ENCODE assay signal across 21 cellular contexts in the genomic region with DNA sequence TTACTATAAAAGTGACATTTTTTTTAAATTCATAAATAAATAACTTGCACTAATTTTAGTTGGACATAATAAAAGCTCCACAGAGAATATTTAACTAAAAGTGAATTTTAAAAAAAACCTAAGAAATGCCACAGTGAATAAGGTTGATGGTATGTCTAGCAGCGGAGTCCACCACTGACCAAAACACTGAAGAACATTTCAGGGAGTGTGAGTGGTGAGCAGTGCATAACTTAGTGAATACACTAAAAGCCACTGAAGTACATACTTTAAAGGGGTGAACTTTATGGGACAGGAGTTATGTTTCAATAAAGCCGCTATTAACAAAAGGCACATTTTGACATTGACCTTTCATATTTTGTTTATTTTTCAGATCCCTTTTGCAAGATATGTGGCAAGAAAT. TPM values are rescaled to one million over a fixed set of nuclear protein-coding genes. Genes with fewer than 3 reads are reported as not detected.
A peak's percentile ranks its signal among the peaks of the same experiment; 100 is the strongest.
DNase-seq lines count a peak whose midpoint lies in the region; ATAC-seq and TF ChIP-seq lines count a peak whose summit lies in the region.
"Had no signal": no experiment of that assay in that cellular context is flagged by ENCODE, and none has a peak within 500 bp of the region (broad histone marks: within the 10 kb centered on the region; RNA-seq: fewer than 3 reads in every experiment).

No MANE protein-coding gene starts in this region.

- peaks cover 28% of the 10 kb centered on the region for H3K36me3 Mint-ChIP-seq in activated naive CD4-positive, alpha-beta T cell treated with anti-CD3 and anti-CD28 coated beads, Interleukin-2, amount 10 ng/mL, durations not matched to agents 7 days and 5 days

- H3K9me3 Mint-ChIP-seq in activated naive CD4-positive, alpha-beta T cell treated with anti-CD3 and anti-CD28 coated beads, Interleukin-2, amount 10 ng/mL, durations not matched to agents 7 days and 5 days = no peaks in the 10 kb centered on the region
- H3K9me3 Mint-ChIP-seq: activated CD4-positive, alpha-beta T cell treated with anti-CD3 and anti-CD28 coated beads, Interleukin-2, amount 10 ng/mL, durations not matched to agents 24 days and 14 days; activated naive CD8-positive, alpha-beta T cell treated with anti-CD3 and anti-CD28 coated beads, Interleukin-2, amount 10 ng/mL, durations not matched to agents 7 days and 5 days; CD14-positive monocyte; natural killer cell treated with Interleukin-12 subunit alpha and Interleukin-12 subunit beta and Interleukin-15 and Interleukin-18, amount 100 ng/mL, for 72 hours had no signal

- H3K27me3 Mint-ChIP-seq in activated naive CD4-positive, alpha-beta T cell treated with anti-CD3 and anti-CD28 coated beads, Interleukin-2, amount 10 ng/mL, durations not matched to agents 7 days and 5 days = no peaks in the 10 kb centered on the region
- H3K27me3 Mint-ChIP-seq: activated CD4-positive, alpha-beta T cell treated with anti-CD3 and anti-CD28 coated beads, Interleukin-2, amount 10 ng/mL, durations not matched to agents 24 days and 14 days; activated naive CD8-positive, alpha-beta T cell treated with anti-CD3 and anti-CD28 coated beads, Interleukin-2, amount 10 ng/mL, durations not matched to agents 7 days and 5 days; natural killer cell treated with Interleukin-12 subunit alpha and Interleukin-12 subunit beta and Interleukin-15 and Interleukin-18, amount 100 ng/mL, for 72 hours had no signal

- H3K4me3 Mint-ChIP-seq in activated naive CD4-positive, alpha-beta T cell treated with anti-CD3 and anti-CD28 coated beads, Interleukin-2, amount 10 ng/mL, durations not matched to agents 7 days and 5 days = no peak overlapping the region
- H3K4me3 Mint-ChIP-seq: activated CD4-positive, alpha-beta T cell treated with anti-CD3 and anti-CD28 coated beads, Interleukin-2, amount 10 ng/mL, durations not matched to agents 24 days and 14 days; activated naive CD8-positive, alpha-beta T cell treated with anti-CD3 and anti-CD28 coated beads, Interleukin-2, amount 10 ng/mL, durations not matched to agents 7 days and 5 days; CD14-positive monocyte; natural killer cell treated with Interleukin-12 subunit alpha and Interleukin-12 subunit beta and Interleukin-15 and Interleukin-18, amount 100 ng/mL, for 72 hours had no signal

- no peaks in the 10 kb centered on the region for H3K27me3 ChIP-seq in upper lobe of left lung
- H3K27me3 ChIP-seq: tibial artery had no signal

- H3K4me1 ChIP-seq in upper lobe of left lung = no peaks in the 10 kb centered on the region
- H3K4me1 ChIP-seq: tibial artery had no signal

- TF ChIP-seq CTCF in fibroblast of villous mesenchyme (IDR thresholded peaks at IDR 0.05; ENCODE audit: insufficient read depth, low read depth, low read length) = no peak
- TF ChIP-seq CTCF in upper lobe of left lung (IDR thresholded peaks at IDR 0.05) = no peak

- DNase-seq in ELR (ENCODE audit: low read depth) = peak; percentile 51
- DNase-seq in amniotic stem cell (lab: John Stamatoyannopoulos, UW) = peak; percentile 46
- DNase-seq in fibroblast of villous mesenchyme (ENCODE audit: low read depth) = peak; percentile 51
- DNase-seq in upper lobe of left lung = no peak
- DNase-seq in activated naive CD4-positive, alpha-beta T cell treated with anti-CD3 and anti-CD28 coated beads, Interleukin-2, amount 10 ng/mL, durations not matched to agents 7 days and 5 days = no peak
- DNase-seq in amygdala (lab: John Stamatoyannopoulos, UW) = no peak
- DNase-seq: activated CD4-positive, alpha-beta T cell treated with anti-CD3 and anti-CD28 coated beads, Interleukin-2, amount 10 ng/mL, durations not matched to agents 24 days and 14 days; activated naive CD8-positive, alpha-beta T cell treated with anti-CD3 and anti-CD28 coated beads, Interleukin-2, amount 10 ng/mL, durations not matched to agents 7 days and 5 days; central memory CD4-positive, alpha-beta T cell; Kasumi-1; left colon; NCI-H1105 treated with DMSO at 0.1 percent for 48 hours; NCI-H510A; stimulated activated naive CD4-positive, alpha-beta T cell; T-helper 2 cell; tibial artery had no signal

- H3K36me3 ChIP-seq in upper lobe of left lung = peaks cover 13 to 95% (median 57%) of the 10 kb centered on the region in 4 donors

- no peak overlapping the region for H3K4me3 ChIP-seq in fibroblast of villous mesenchyme (ENCODE audit: low read depth, low read length)
- no peak overlapping the region for H3K4me3 ChIP-seq in upper lobe of left lung
- H3K4me3 ChIP-seq: SK-N-MC, tibial artery had no signal

- WGBS in upper lobe of left lung, 2 donors = 87 to 95% methylated on average over 2 of the region's 2 CpGs

- TF ChIP-seq EP300 in upper lobe of left lung (IDR thresholded peaks at IDR 0.05) = no peak

- CTCF ChIA-PET in activated naive CD4-positive, alpha-beta T cell treated with anti-CD3 and anti-CD28 coated beads, Interleukin-2, amount 10 ng/mL, durations not matched to agents 7 days and 5 days (lab: Charles Lee) = interaction anchor here (0.6 kb wide), 1 partner anchor 18 kb away, joined by 3 read pairs; no protein-coding TSS in a partner anchor

- TF ChIP-seq POLR2A in upper lobe of left lung (IDR thresholded peaks at IDR 0.05) = no peak

- no peaks in the 10 kb centered on the region for H3K9me3 ChIP-seq in upper lobe of left lung
- H3K9me3 ChIP-seq: tibial artery had no signal

- H3K27ac ChIP-seq in upper lobe of left lung = no peak overlapping the region
- H3K27ac ChIP-seq: SK-N-MC, tibial artery had no signal

- no peak overlapping the region for H3K27ac Mint-ChIP-seq in activated naive CD4-positive, alpha-beta T cell treated with anti-CD3 and anti-CD28 coated beads, Interleukin-2, amount 10 ng/mL, durations not matched to agents 7 days and 5 days
- H3K27ac Mint-ChIP-seq: activated CD4-positive, alpha-beta T cell treated with anti-CD3 and anti-CD28 coated beads, Interleukin-2, amount 10 ng/mL, durations not matched to agents 24 days and 14 days; activated naive CD8-positive, alpha-beta T cell treated with anti-CD3 and anti-CD28 coated beads, Interleukin-2, amount 10 ng/mL, durations not matched to agents 7 days and 5 days; natural killer cell treated with Interleukin-12 subunit alpha and Interleukin-12 subunit beta and Interleukin-15 and Interleukin-18, amount 100 ng/mL, for 72 hours had no signal

- no peak for ATAC-seq in upper lobe of left lung (ENCODE audit: low FRiP score in 2 of 2)
- no peak for ATAC-seq in HG03175 (IDR thresholded peaks at IDR 0.05; ENCODE audit: unreplicated experiment)
- ATAC-seq: left colon; natural killer cell treated with Interleukin-12 subunit alpha and Interleukin-12 subunit beta and Interleukin-15 and Interleukin-18, amount 100 ng/mL, for 72 hours; sciatic nerve had no signal

- no peaks in the 10 kb centered on the region for H3K4me1 Mint-ChIP-seq in activated naive CD4-positive, alpha-beta T cell treated with anti-CD3 and anti-CD28 coated beads, Interleukin-2, amount 10 ng/mL, durations not matched to agents 7 days and 5 days
- H3K4me1 Mint-ChIP-seq: activated CD4-positive, alpha-beta T cell treated with anti-CD3 and anti-CD28 coated beads, Interleukin-2, amount 10 ng/mL, durations not matched to agents 24 days and 14 days; activated naive CD8-positive, alpha-beta T cell treated with anti-CD3 and anti-CD28 coated beads, Interleukin-2, amount 10 ng/mL, durations not matched to agents 7 days and 5 days had no signal

RNA-seq across cellular contexts. Expression of a gene that starts 32.3 kb away (rescaled TPM):
- 93.3 and 96.6 TPM in 2 replicates for total RNA-seq in fibroblast of villous mesenchyme
- 100 to 1,000 TPM in 5 of 6 donors, 10 to 100 TPM in 1; 55.5 to 342 (median 191) TPM for total RNA-seq in upper lobe of left lung

Comparison
In these comparisons a context has a peak if more than half of its experiments do, and no peak if none do; other contexts are left out.
1. DNase-seq: peak in ELR (single experiment), amniotic stem cell (single experiment) and fibroblast of villous mesenchyme (single experiment); none in upper lobe of left lung (0 of 2), activated naive CD4-positive, alpha-beta T cell treated with anti-CD3 and anti-CD28 coated beads, Interleukin-2, amount 10 ng/mL, durations not matched to agents 7 days and 5 days (single experiment) and amygdala (0 of 56).